In genomic region chr19:56094449-56094848, GRCh38 we compare ENCODE assay signal across 28 cellular contexts.
"Had no signal": no experiment of that assay in that cellular context is flagged by ENCODE, and none has a peak within 500 bp of the region (broad histone marks: within the 10 kb centered on the region; RNA-seq: fewer than 3 reads in every experiment).

No MANE protein-coding gene starts in this region.

- ATAC-seq: activated CD8-positive, alpha-beta T cell treated with anti-CD3 and anti-CD28 coated beads for 36 hours; activated T-cell treated with anti-CD3 and anti-CD28 coated beads, Interleukin-2, amount 50 U/mL, for 4 hours; activated T-helper 17 cell treated with anti-CD3 and anti-CD28 coated beads, Interleukin-2, amount 50 U/mL, for 72 hours; foreskin keratinocyte; gastroesophageal sphincter; T-helper 17 cell had no signal

- H3K4me3 ChIP-seq: coronary artery, dorsolateral prefrontal cortex, esophagus muscularis mucosa, gastroesophageal sphincter had no signal

- H3K27me3 ChIP-seq: brain microvascular endothelial cell, dorsolateral prefrontal cortex, esophagus muscularis mucosa, foreskin keratinocyte, gastroesophageal sphincter had no signal

- H3K9me3 ChIP-seq: esophagus muscularis mucosa, gastroesophageal sphincter had no signal

- H3K4me1 ChIP-seq: foreskin keratinocyte had no signal

- FAIRE-seq: astrocyte, bronchial epithelial cell had no signal

- H3K27ac ChIP-seq: brain microvascular endothelial cell, coronary artery, dorsolateral prefrontal cortex, esophagus muscularis mucosa, foreskin keratinocyte, gastroesophageal sphincter had no signal

- DNase-seq: activated CD4-positive, alpha-beta T cell treated with anti-CD3 and anti-CD28 coated beads for 4 hours; activated CD4-positive, alpha-beta T cell treated with anti-CD3 and anti-CD28 coated beads, Interleukin-2, amount 50 U/mL, for 1 hour; activated CD4-positive, alpha-beta T cell treated with anti-CD3 and anti-CD28 coated beads, Interleukin-2, amount 50 U/mL, for 48 hours; activated CD4-positive, CD25-positive, alpha-beta regulatory T cell; activated CD4-positive, CD25-positive, alpha-beta regulatory T cell treated with anti-CD3 and anti-CD28 coated beads, Interleukin-2, amount 50 U/mL, for 72 hours; activated CD8-positive, alpha-beta memory T cell treated with anti-CD3 and anti-CD28 coated beads for 24 hours; activated CD8-positive, alpha-beta T cell treated with anti-CD3 and anti-CD28 coated beads for 36 hours; activated effector memory CD4-positive, alpha-beta T cell treated with Interleukin-2 at 50 U/mL for 16 hours; activated gamma-delta T cell treated with Interleukin-2 at 50 U/mL for 16 hours; activated naive CD4-positive, alpha-beta T cell treated with anti-CD3 and anti-CD28 coated beads, Interleukin-2, amount 50 U/mL, for 16 hours; activated naive CD4-positive, alpha-beta T cell treated with Interleukin-2 at 50 U/mL for 16 hours; activated T-cell treated with anti-CD3 and anti-CD28 coated beads, Interleukin-2, amount 50 U/mL, for 4 hours; amniotic stem cell; anterior cingulate cortex; brain microvascular endothelial cell; dorsolateral prefrontal cortex; effector memory CD4-positive, alpha-beta T cell; endodermal cell; erythroblast; foreskin keratinocyte; T-helper 1 cell; T-helper 17 cell had no signal
